Comparison of ENCODE assay signal across 9 cellular contexts in the genomic region with DNA sequence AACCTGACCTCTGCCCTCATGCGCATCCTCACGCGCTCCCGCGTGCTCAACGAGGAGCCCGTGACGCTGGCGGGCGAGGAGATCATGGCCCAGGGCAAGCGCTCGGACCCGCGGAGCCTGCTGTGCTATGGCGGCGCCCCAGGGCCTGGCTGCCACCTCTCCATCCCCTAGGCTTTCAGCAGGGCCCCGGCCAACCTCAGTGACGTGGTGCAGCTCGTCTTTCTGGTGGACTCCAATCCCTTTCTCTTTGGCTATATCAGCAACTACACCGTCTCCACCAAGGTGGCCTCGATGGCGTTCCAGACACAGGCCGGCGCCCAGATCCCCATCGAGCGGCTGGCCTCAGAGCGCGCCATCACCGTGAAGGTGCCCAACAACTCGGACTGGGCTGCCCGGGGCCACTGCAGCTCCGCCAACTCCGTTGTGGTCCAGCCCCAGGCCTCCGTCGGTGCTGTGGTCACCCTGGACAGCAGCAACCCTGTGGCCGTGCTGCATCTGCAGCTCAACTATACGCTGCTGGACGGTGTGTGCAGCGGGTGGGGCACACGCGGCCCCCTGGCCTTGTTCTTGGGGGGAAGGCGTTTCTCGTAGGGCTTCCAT. TPM values are rescaled to one million over a fixed set of nuclear protein-coding genes. Genes with fewer than 3 reads are reported as not detected.
A peak's percentile ranks its signal among the peaks of the same experiment; 100 is the strongest.
DNase-seq lines count a peak whose midpoint lies in the region; ATAC-seq and TF ChIP-seq lines count a peak whose summit lies in the region.
"Not testable (repeated sequence)": the region's sequence is repeated elsewhere in the genome, so short reads cannot be mapped to it uniquely, and the experiment has no call there.
"Had no signal": no experiment of that assay in that cellular context is flagged by ENCODE, and none has a peak within 500 bp of the region (broad histone marks: within the 10 kb centered on the region; RNA-seq: fewer than 3 reads in every experiment).

No MANE protein-coding gene starts in this region.

- not testable (repeated sequence) for H2AK5ac ChIP-seq in H9 (ENCODE audit: insufficient read length, low read length)

- H4K91ac ChIP-seq in H9 (ENCODE audit: insufficient read length, low read depth, low read length), result not testable (repeated sequence)

- not testable (repeated sequence) for H3K79me1 ChIP-seq in H9 (ENCODE audit: insufficient read depth, low read depth, low read length, poor library complexity, severe bottlenecking)

- not testable (repeated sequence) for H2BK12ac ChIP-seq in H9 (ENCODE audit: insufficient read length, low read depth, low read length)

- H2BK15ac ChIP-seq in H9 (ENCODE audit: low read depth, low read length), result not testable (repeated sequence)

- not testable (repeated sequence) for H2BK20ac ChIP-seq in H9 (ENCODE audit: low read depth, low read length, poor library complexity, severe bottlenecking)

- not testable (repeated sequence) for H3K27ac Mint-ChIP-seq in H9; activated CD4-positive, alpha-beta T cell treated with anti-CD3 and anti-CD28 coated beads, Interleukin-2, amount 10 ng/mL, durations not matched to agents 24 days and 14 days; osteocyte (ENCODE audit: unreplicated experiment)

- H2BK120ac ChIP-seq in H9 (ENCODE audit: low read depth, low read length, poor library complexity, severe bottlenecking), result not testable (repeated sequence)

- H3K4me1 Mint-ChIP-seq in H9; activated CD4-positive, alpha-beta T cell treated with anti-CD3 and anti-CD28 coated beads, Interleukin-2, amount 10 ng/mL, durations not matched to agents 24 days and 14 days; osteocyte (ENCODE audit: unreplicated experiment): not testable (repeated sequence)

- H3K9me3 Mint-ChIP-seq in H9; activated CD4-positive, alpha-beta T cell treated with anti-CD3 and anti-CD28 coated beads, Interleukin-2, amount 10 ng/mL, durations not matched to agents 24 days and 14 days; osteocyte (ENCODE audit: unreplicated experiment): not testable (repeated sequence)

- H3K4me3 Mint-ChIP-seq in H9; activated CD4-positive, alpha-beta T cell treated with anti-CD3 and anti-CD28 coated beads, Interleukin-2, amount 10 ng/mL, durations not matched to agents 24 days and 14 days; osteocyte (ENCODE audit: unreplicated experiment): not testable (repeated sequence)

- TF ChIP-seq POLR2A in spleen (IDR thresholded peaks at IDR 0.05), result not testable (repeated sequence)

- intact Hi-C loops in activated CD4-positive, alpha-beta T cell treated with anti-CD3 and anti-CD28 coated beads, Interleukin-2, amount 10 ng/mL, durations not matched to agents 24 days and 14 days (cut with micrococcal nuclease); Right ventricle myocardium superior (cut with DNase I); left lung (cut with DNase I); spleen (cut with DNase I; ENCODE audit: low total_unique reads): not testable (repeated sequence)

- not testable (repeated sequence) for H4K5ac ChIP-seq in H9 (ENCODE audit: insufficient read length, low read depth, low read length)

- not testable (repeated sequence) for H3K9me3 ChIP-seq in H9 (ENCODE audit: control insufficient read depth, low read depth, low read length); left lung; spleen

- H3K56ac ChIP-seq in H9 (ENCODE audit: insufficient read length, low read depth, low read length), result not testable (repeated sequence)

- H4K8ac ChIP-seq in H9 (replicated peaks; ENCODE audit: insufficient read length, low read depth, low read length), result not testable (repeated sequence)

- not testable (repeated sequence) for ATAC-seq in Right ventricle myocardium superior (ENCODE audit: poor library complexity); left lung

- not testable (repeated sequence) for H3K27me3 Mint-ChIP-seq in H9 (ENCODE audit: low read depth); activated CD4-positive, alpha-beta T cell treated with anti-CD3 and anti-CD28 coated beads, Interleukin-2, amount 10 ng/mL, durations not matched to agents 24 days and 14 days; osteocyte (ENCODE audit: unreplicated experiment)

- not testable (repeated sequence) for H4K20me1 ChIP-seq in H9 (ENCODE audit: control insufficient read depth, insufficient read depth, insufficient read length)

- H3T11ph ChIP-seq in H9 (ENCODE audit: low read length), result not testable (repeated sequence)

- not testable (repeated sequence) for H3K36me3 Mint-ChIP-seq in H9 (ENCODE audit: insufficient read depth in 1 of 3, low read depth in 3 of 3); activated CD4-positive, alpha-beta T cell treated with anti-CD3 and anti-CD28 coated beads, Interleukin-2, amount 10 ng/mL, durations not matched to agents 24 days and 14 days (ENCODE audit: low read depth); osteocyte (ENCODE audit: unreplicated experiment)

- not testable (repeated sequence) for TF ChIP-seq CTCF in H9 (conservative IDR thresholded peaks at IDR 0.05); left lung (IDR thresholded peaks at IDR 0.05); osteocyte (IDR thresholded peaks at IDR 0.05); spleen (IDR thresholded peaks at IDR 0.05 in 8 of 11, conservative IDR thresholded peaks at IDR 0.05 in 3 of 11)

- H3K36me3 ChIP-seq in left lung, spleen: not testable (repeated sequence)

- H3K4ac ChIP-seq in H9 (ENCODE audit: low read depth, low read length), result not testable (repeated sequence)

- not testable (repeated sequence) for H3K23me2 ChIP-seq in H9 (ENCODE audit: insufficient read length, low read depth, low read length, poor library complexity, severe bottlenecking)

- not testable (repeated sequence) for H3K79me2 ChIP-seq in H9 (ENCODE audit: insufficient read depth, low read length)

- not testable (repeated sequence) for H3K9ac ChIP-seq in H9 (ENCODE audit: extremely low read depth, insufficient read length, low read length)

- WGBS in H9 (ENCODE audit: extremely low coverage, insufficient read length, low lambda C conversion rate), result no CpG with 5 or more reads among the region's 43 CpGs
- 80 to 89% (median 82%) methylated on average over 1 to 27 of the region's 43 CpGs for WGBS in spleen, 5 donors

- H3K4me1 ChIP-seq in H9 (ENCODE audit: insufficient read depth, low read length); left lung; spleen: not testable (repeated sequence)

- not testable (repeated sequence) for H3K23ac ChIP-seq in H9 (ENCODE audit: insufficient read length, low read depth, low read length)

- not testable (repeated sequence) for H3K18ac ChIP-seq in H9 (ENCODE audit: insufficient read length, low read depth, low read length)

- H3K27me3 ChIP-seq in H9 (ENCODE audit: insufficient read depth, low read length); left lung; spleen (replicated peaks in 1 of 7): not testable (repeated sequence)

- DNase-seq in H9 (peak; percentile 0), Right ventricle myocardium superior (peak; percentile 34), left lung (peak; percentile 16 to 68), osteocyte (ENCODE audit: extremely low spot score, unreplicated experiment) (peak; percentile 57), spleen (peak; percentile 29)
- peak; percentile 55 for DNase-seq in activated CD4-positive, alpha-beta T cell treated with anti-CD3 and anti-CD28 coated beads, Interleukin-2, amount 10 ng/mL, durations not matched to agents 24 days and 14 days
- peak; percentile 6 to 9 for DNase-seq in activated T-cell treated with anti-CD3 and anti-CD28 coated beads, Interleukin-2, amount 50 U/mL, for 48 hours

- not testable (repeated sequence) for H2BK5ac ChIP-seq in H9 (ENCODE audit: insufficient read length, low read length)

- not testable (repeated sequence) for H2AFZ ChIP-seq in H9 (ENCODE audit: low read length)

- H3K4me3 ChIP-seq in left lung, spleen: not testable (repeated sequence)

- not testable (repeated sequence) for H3K27ac ChIP-seq in H9 (ENCODE audit: insufficient read length, low read depth, low read length); left lung; spleen

- not testable (repeated sequence) for H3K4me2 ChIP-seq in H9 (ENCODE audit: insufficient read depth, insufficient read length, low read length)

- H3K14ac ChIP-seq in H9 (ENCODE audit: insufficient read depth, low read length), result not testable (repeated sequence)

RNA-seq across cellular contexts. Expression of a gene that starts 7.7 kb away (rescaled TPM):
- total RNA-seq in H9 (2021) (3.8 and 7.9 TPM in 2 replicates), Right ventricle myocardium superior (3.0 TPM), left lung (1 to 10 TPM; 4.9 to 6.0 TPM), osteocyte (5.9 and 7.6 TPM in 2 replicates), spleen (10 to 100 TPM in 2 of 7 donors, 1 to 10 TPM in 5; 4.6 to 11.7 (median 7.1) TPM)
- 7.5 and 8.0 TPM in 2 replicates for total RNA-seq in activated CD4-positive, alpha-beta T cell treated with anti-CD3 and anti-CD28 coated beads, Interleukin-2, amount 10 ng/mL, durations not matched to agents 24 days and 14 days
- 10 to 100 TPM; 17.4 to 21.4 (median 18.1) TPM for polyA plus RNA-seq in spleen
- polyA plus RNA-seq: CD4-positive, CD25-positive, alpha-beta regulatory T cell; IgD-negative memory B cell had no signal

Comparison
In these comparisons a context has a peak if more than half of its experiments do, and no peak if none do; other contexts are left out.
1. DNase-seq: peak in every context shown above with its lines; median percentile 57 in osteocyte; 55 in activated CD4-positive, alpha-beta T cell treated with anti-CD3 and anti-CD28 coated beads, Interleukin-2, amount 10 ng/mL, durations not matched to agents 24 days and 14 days; 42 in left lung; 34 in Right ventricle myocardium superior; 29 in spleen; 8 in activated T-cell treated with anti-CD3 and anti-CD28 coated beads, Interleukin-2, amount 50 U/mL, for 48 hours; 0 in H9.